30 cellular contexts compared by ENCODE assay signal in the genomic region with DNA sequence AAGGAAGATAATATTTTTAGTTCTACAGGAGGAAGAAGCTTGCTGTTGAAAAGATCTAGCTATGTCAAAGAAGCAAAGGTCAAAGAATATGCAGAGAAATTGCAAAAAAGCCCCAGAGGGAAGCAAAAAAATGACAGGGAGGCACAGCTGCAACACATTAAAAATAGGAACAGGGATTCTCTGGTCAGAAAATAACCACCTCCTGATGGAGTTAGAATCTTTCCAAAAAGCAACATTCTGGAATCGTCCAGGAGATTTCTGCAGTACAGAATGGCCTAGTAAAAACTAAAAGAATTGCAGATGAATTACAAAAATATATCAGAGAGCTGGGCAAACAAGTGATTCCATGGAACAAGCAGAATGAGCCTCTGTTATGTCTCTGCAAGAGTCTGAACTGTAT.
"Had no signal": no experiment of that assay in that cellular context is flagged by ENCODE, and none has a peak within 500 bp of the region (broad histone marks: within the 10 kb centered on the region; RNA-seq: fewer than 3 reads in every experiment).

No MANE protein-coding gene starts in this region.

- DNase-seq: activated CD4-positive, alpha-beta T cell treated with anti-CD3 and anti-CD28 coated beads for 48 hours; activated CD4-positive, alpha-beta T cell treated with anti-CD3 and anti-CD28 coated beads, Interleukin-2, amount 50 U/mL, for 48 hours; activated CD8-positive, alpha-beta memory T cell treated with anti-CD3 and anti-CD28 coated beads for 24 hours; activated effector memory CD4-positive, alpha-beta T cell treated with Interleukin-2 at 50 U/mL for 16 hours; activated naive CD4-positive, alpha-beta T cell treated with Interleukin-2 at 50 U/mL for 16 hours; adrenal gland; brain microvascular endothelial cell; cortex of kidney; effector memory CD8-positive, alpha-beta T cell; islet precursor cell; mammary epithelial cell; naive thymus-derived CD8-positive, alpha-beta T cell; posterior cingulate gyrus; sigmoid colon; small intestine; stimulated activated CD4-positive, alpha-beta T cell treated with anti-CD3 and anti-CD28 coated beads, Interleukin-4, amount 100 ng/mL, for 24 hours; SW 1271; T-helper 9 cell; uterus; WERI-Rb-1 had no signal

- ATAC-seq: activated CD4-positive, CD25-positive, alpha-beta regulatory T cell treated with anti-CD3 and anti-CD28 coated beads, Interleukin-2, amount 50 U/mL, for 24 hours; effector memory CD8-positive, alpha-beta T cell; naive thymus-derived CD8-positive, alpha-beta T cell; stimulated activated effector memory CD8-positive, alpha-beta T cell treated with anti-CD3 and anti-CD28 coated beads, Interleukin-12 subunit alpha, Interleukin-12 subunit beta, amount 100 ng/mL, for 72 hours had no signal

- H3K4me1 ChIP-seq: adrenal gland, sigmoid colon, uterus had no signal

- FAIRE-seq: astrocyte, endothelial cell of umbilical vein, frontal cortex, small intestine had no signal

- H3K4me3 Mint-ChIP-seq: activated naive CD8-positive, alpha-beta T cell; effector memory CD8-positive, alpha-beta T cell; mesothelial cell of epicardium; naive thymus-derived CD8-positive, alpha-beta T cell; stimulated activated effector memory CD8-positive, alpha-beta T cell treated with anti-CD3 and anti-CD28 coated beads, Interleukin-12 subunit alpha, Interleukin-12 subunit beta, amount 100 ng/mL, for 72 hours; stimulated activated naive CD8-positive, alpha-beta T cell treated with anti-CD3 and anti-CD28 coated beads, Interleukin-15, Interleukin-2, amounts not matched to agents 100 ng/mL and 50 ng/mL, for 24 hours; T-helper 1 cell treated with Interleukin-12 subunit alpha and Interleukin-12 subunit beta and Interleukin-4 antibody, amounts not matched to agents 30 μg/mL and 1 μg/mL, for 36 hours; type B pancreatic cell had no signal

- H3K27ac ChIP-seq: adrenal gland, brain microvascular endothelial cell, sigmoid colon, uterus, WERI-Rb-1 had no signal

- H3K9me3 ChIP-seq: adrenal gland, uterus had no signal

- H3K9me3 Mint-ChIP-seq: stimulated activated naive CD8-positive, alpha-beta T cell treated with anti-CD3 and anti-CD28 coated beads, Interleukin-15, Interleukin-2, amounts not matched to agents 100 ng/mL and 50 ng/mL, for 24 hours; type B pancreatic cell had no signal

- H3K27me3 Mint-ChIP-seq: activated naive CD8-positive, alpha-beta T cell; effector memory CD8-positive, alpha-beta T cell; naive thymus-derived CD8-positive, alpha-beta T cell; stimulated activated naive CD8-positive, alpha-beta T cell treated with anti-CD3 and anti-CD28 coated beads, Interleukin-15, Interleukin-2, amounts not matched to agents 100 ng/mL and 50 ng/mL, for 24 hours; type B pancreatic cell had no signal

- H3K27ac Mint-ChIP-seq: activated naive CD8-positive, alpha-beta T cell; effector memory CD8-positive, alpha-beta T cell; mesothelial cell of epicardium; stimulated activated effector memory CD8-positive, alpha-beta T cell treated with anti-CD3 and anti-CD28 coated beads, Interleukin-12 subunit alpha, Interleukin-12 subunit beta, amount 100 ng/mL, for 72 hours; stimulated activated naive CD8-positive, alpha-beta T cell treated with anti-CD3 and anti-CD28 coated beads, Interleukin-15, Interleukin-2, amounts not matched to agents 100 ng/mL and 50 ng/mL, for 24 hours; T-helper 1 cell treated with Interleukin-12 subunit alpha and Interleukin-12 subunit beta and Interleukin-4 antibody, amounts not matched to agents 30 μg/mL and 1 μg/mL, for 36 hours; type B pancreatic cell had no signal

- H3K27me3 ChIP-seq: adrenal gland, brain microvascular endothelial cell, sigmoid colon, uterus had no signal

- H3K36me3 ChIP-seq: adrenal gland, brain microvascular endothelial cell, sigmoid colon, uterus, WERI-Rb-1 had no signal

- H3K4me1 Mint-ChIP-seq: mesothelial cell of epicardium; naive thymus-derived CD8-positive, alpha-beta T cell; stimulated activated effector memory CD8-positive, alpha-beta T cell treated with anti-CD3 and anti-CD28 coated beads, Interleukin-12 subunit alpha, Interleukin-12 subunit beta, amount 100 ng/mL, for 72 hours had no signal

- H3K36me3 Mint-ChIP-seq: activated naive CD8-positive, alpha-beta T cell; mesothelial cell of epicardium; naive thymus-derived CD8-positive, alpha-beta T cell; stimulated activated effector memory CD8-positive, alpha-beta T cell treated with anti-CD3 and anti-CD28 coated beads, Interleukin-12 subunit alpha, Interleukin-12 subunit beta, amount 100 ng/mL, for 72 hours; type B pancreatic cell had no signal

- H3K4me3 ChIP-seq: adrenal gland, sigmoid colon, uterus had no signal
